In the genomic region with DNA sequence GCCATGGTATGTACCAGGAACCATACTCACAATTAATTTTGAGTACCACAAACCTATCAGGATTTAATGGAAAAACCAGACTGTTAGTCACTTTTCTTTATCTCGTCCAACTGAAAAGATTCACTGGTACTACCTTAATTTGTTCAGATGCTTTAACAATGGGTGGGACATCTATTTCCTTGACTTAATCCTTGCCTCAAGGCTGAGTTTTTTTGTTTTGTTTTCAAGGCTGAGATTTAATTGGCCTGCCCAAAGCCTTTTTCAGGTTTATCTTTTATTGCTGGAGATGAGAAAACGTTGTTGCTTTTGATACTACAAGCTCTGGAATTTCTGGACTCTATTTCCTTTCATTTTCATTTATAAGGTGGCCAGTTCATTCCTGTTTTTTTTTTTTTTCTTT, we compare ENCODE assay signal across 39 cellular contexts. TPM values are rescaled to one million over a fixed set of nuclear protein-coding genes. Genes with fewer than 3 reads are reported as not detected.
"Had no signal": no experiment of that assay in that cellular context is flagged by ENCODE, and none has a peak within 500 bp of the region (broad histone marks: within the 10 kb centered on the region; RNA-seq: fewer than 3 reads in every experiment).

No MANE protein-coding gene starts in this region.

- H3K27me3 ChIP-seq: MG63 had no signal

- DNase-seq: Karpas-422, Kasumi-1, MG63, MM.1S, MV-4-11, NCI-H1048, NCI-H1092, NCI-H1092 treated with DMSO at 0.1 percent for 48 hours, NCI-H1105, NCI-H1105 treated with DMSO at 0.1 percent for 48 hours, NCI-H1417, NCI-H1417 treated with DMSO at 0.1 percent for 48 hours, NCI-H1436, NCI-H1436 treated with DMSO at 0.1 percent for 48 hours, NCI-H146, NCI-H1694, NCI-H1694 treated with DMSO at 0.1 percent for 48 hours, NCI-H187, NCI-H187 treated with DMSO at 0.1 percent for 48 hours, NCI-H1930, NCI-H2029, NCI-H2029 treated with DMSO at 0.1 percent for 48 hours, NCI-H2081, NCI-H2081 treated with DMSO at 0.1 percent for 48 hours, NCI-H2107, NCI-H2171, NCI-H2171 treated with DMSO at 0.1 percent for 48 hours, NCI-H2227 treated with DMSO at 0.1 percent for 48 hours, NCI-H226, NCI-H345, NCI-H446, NCI-H446 treated with DMSO at 0.1 percent for 48 hours, NCI-H510A, NCI-H510A treated with DMSO at 0.1 percent for 48 hours, NCI-H524 had no signal

- H3K4me3 ChIP-seq: MG63 had no signal

- H3K9me3 ChIP-seq: MG63 had no signal

- H3K36me3 ChIP-seq: MG63 had no signal

RNA-seq across cellular contexts. Expression of gene NELL1, which starts 50.4 kb away (rescaled TPM):
- total RNA-seq: LHCN-M2, M059J, MCF 10A, NCI-H460 had no signal
